In genomic region chr11:128467610-128468041, GRCh38 we compare ENCODE assay signal across 8 cellular contexts.
DNase-seq lines count a peak whose midpoint lies in the region; ATAC-seq and TF ChIP-seq lines count a peak whose summit lies in the region.

No MANE protein-coding gene starts in this region.

- H3K4me3 ChIP-seq in cardiac muscle cell: no peak overlapping the region

- H3K27me3 Mint-ChIP-seq in immature natural killer cell (ENCODE audit: low read depth in 3 of 3): peaks cover 7 to 15% (median 9%) of the 10 kb centered on the region in 3 donors

- no peak overlapping the region for H3K27ac ChIP-seq in cardiac muscle cell

- peaks cover 18% of the 10 kb centered on the region for H3K4me1 ChIP-seq in cardiac muscle cell (ENCODE audit: low read depth)

- no peaks in the 10 kb centered on the region for H3K36me3 ChIP-seq in cardiac muscle cell

- no peaks in the 10 kb centered on the region for H3K9me3 Mint-ChIP-seq in immature natural killer cell

- H3K27me3 ChIP-seq in cardiac muscle cell: peaks cover 66% of the 10 kb centered on the region

- ATAC-seq in Right ventricle myocardium inferior (no peak), HG02938 (IDR thresholded peaks at IDR 0.05; ENCODE audit: unreplicated experiment) (no peak)

- intact Hi-C loops in Right ventricle myocardium inferior (cut with DNase I): loop anchor here (5.0 to 10.0 kb wide), 5 partner anchors 40 to 443 kb away; no protein-coding TSS in a partner anchor

- DNase-seq in cardiac muscle cell (ENCODE audit: low read depth in 1 of 2, low spot score in 1 of 2): peak in 1 of 2 donors; percentile 78
- DNase-seq in Right ventricle myocardium inferior (ENCODE audit: missing footprints): no peak
- DNase-seq in amniotic epithelial cell (ENCODE audit: low read depth): peak; percentile 92
- DNase-seq in immature natural killer cell: no peak
- DNase-seq in stromal cell of bone marrow (ENCODE audit: low read depth): peak; percentile 95
- no peak for DNase-seq in KG1 (lab: John Stamatoyannopoulos, UW)
- no peak for DNase-seq in Kasumi-1 (lab: John Stamatoyannopoulos, UW)

- H3K4me3 Mint-ChIP-seq in immature natural killer cell: peak overlapping the region in 4 of 5 donors; percentile 36 to 64 (median 48)

- H3K27ac Mint-ChIP-seq in immature natural killer cell: peak overlapping the region; percentile 91 to 99 (median 98)

- no peaks in the 10 kb centered on the region for H3K9me3 ChIP-seq in cardiac muscle cell (ENCODE audit: low read depth)

- peaks cover 100% of the 10 kb centered on the region in 2 donors for H3K4me1 Mint-ChIP-seq in immature natural killer cell

- peak; percentile 31 for TF ChIP-seq CTCF in cardiac muscle cell (IDR thresholded peaks at IDR 0.05; ENCODE audit: low read depth, low read length)

- peaks cover 37 to 70% (median 47%) of the 10 kb centered on the region in 3 donors for H3K36me3 Mint-ChIP-seq in immature natural killer cell

Comparison
In these comparisons a context has a peak if more than half of its experiments do, and no peak if none do; other contexts are left out.
1. DNase-seq: peak in amniotic epithelial cell (single experiment) and stromal cell of bone marrow (single experiment); none in Right ventricle myocardium inferior (single experiment), immature natural killer cell (0 of 3), KG1 (single experiment) and Kasumi-1 (0 of 2).